ENCODE assay signal across 23 cellular contexts in genomic region chr6:43211960-43212359, GRCh38. TPM values are rescaled to one million over a fixed set of nuclear protein-coding genes. Genes with fewer than 3 reads are reported as not detected.
DNase-seq lines count a peak whose midpoint lies in the region; ATAC-seq and TF ChIP-seq lines count a peak whose summit lies in the region.
"Had no signal": no experiment of that assay in that cellular context is flagged by ENCODE, and none has a peak within 500 bp of the region (broad histone marks: within the 10 kb centered on the region; RNA-seq: fewer than 3 reads in every experiment).

No MANE protein-coding gene starts in this region.

- POLR2A ChIA-PET in WTC11 (lab: Charles Lee) = no interaction called here

- no peaks in the 10 kb centered on the region for H3K4me1 ChIP-seq in hepatocyte (ENCODE audit: insufficient read depth)
- H3K4me1 ChIP-seq in thyroid gland = peaks cover under 1% of the 10 kb centered on the region in 2 donors

- H3K27me3 Mint-ChIP-seq in activated T-cell treated with anti-CD3 and anti-CD28 coated beads, Interleukin-2, amount 50 U/mL, for 72 hours (ENCODE audit: low read depth) = no peaks in the 10 kb centered on the region
- H3K27me3 Mint-ChIP-seq in WTC11 (ENCODE audit: low read depth) = no peaks in the 10 kb centered on the region
- H3K27me3 Mint-ChIP-seq: central memory CD8-positive, alpha-beta T cell; memory B cell; naive thymus-derived CD4-positive, alpha-beta T cell had no signal

- H3K27me3 ChIP-seq in hepatocyte (no peaks in the 10 kb centered on the region), thyroid gland (no peaks in the 10 kb centered on the region)

- WGBS in hepatocyte (ENCODE audit: low lambda C conversion rate, missing lambda C conversion rate) = 74% methylated on average over 1 of the region's 1 CpG
- 79 to 92% methylated on average over 1 of the region's 1 CpG for WGBS in thyroid gland, 2 donors

- H3K79me2 ChIP-seq in hepatocyte = no peaks in the 10 kb centered on the region

- no peaks in the 10 kb centered on the region for H3K36me3 ChIP-seq in hepatocyte (replicated peaks; ENCODE audit: insufficient read depth, low read depth)
- peaks cover 6 to 8% of the 10 kb centered on the region in 2 donors for H3K36me3 ChIP-seq in thyroid gland

- H3K9me2 ChIP-seq in hepatocyte (replicated peaks; ENCODE audit: insufficient read depth) = no peaks in the 10 kb centered on the region

- no peak overlapping the region for H2AFZ ChIP-seq in hepatocyte

- H4K20me1 ChIP-seq in hepatocyte (ENCODE audit: insufficient read depth, poor library complexity, severe bottlenecking) = no peaks in the 10 kb centered on the region

- no peak overlapping the region for H3K4me3 ChIP-seq in hepatocyte
- no peak overlapping the region for H3K4me3 ChIP-seq in thyroid gland (replicated peaks in 1 of 3)

- peak overlapping the region; percentile 12 for H3K27ac Mint-ChIP-seq in activated T-cell treated with anti-CD3 and anti-CD28 coated beads, Interleukin-2, amount 50 U/mL, for 72 hours
- no peak overlapping the region for H3K27ac Mint-ChIP-seq in WTC11
- H3K27ac Mint-ChIP-seq: HFFc6, memory B cell had no signal

- H3K27ac ChIP-seq in hepatocyte (no peak overlapping the region), thyroid gland (no peak overlapping the region)

- H3K9me3 Mint-ChIP-seq in activated T-cell treated with anti-CD3 and anti-CD28 coated beads, Interleukin-2, amount 50 U/mL, for 72 hours = no peaks in the 10 kb centered on the region
- no peaks in the 10 kb centered on the region for H3K9me3 Mint-ChIP-seq in WTC11
- H3K9me3 Mint-ChIP-seq: central memory CD8-positive, alpha-beta T cell; HFFc6; memory B cell; naive thymus-derived CD4-positive, alpha-beta T cell had no signal

- H3K4me2 ChIP-seq in hepatocyte = no peak overlapping the region

- no peaks in the 10 kb centered on the region for H3K9me3 ChIP-seq in hepatocyte (ENCODE audit: low read depth)
- H3K9me3 ChIP-seq in thyroid gland = no peaks in the 10 kb centered on the region

- no peak for ATAC-seq in activated T-cell treated with anti-CD3 and anti-CD28 coated beads, Interleukin-2, amount 50 U/mL, for 72 hours (replicated peaks in 1 of 2)
- ATAC-seq in WTC11 (peak; percentile 57), HG03460 (IDR thresholded peaks at IDR 0.05; ENCODE audit: unreplicated experiment) (no peak)
- ATAC-seq: naive thymus-derived CD4-positive, alpha-beta T cell had no signal

- intact Hi-C loops in thyroid gland (cut with DNase I) = no loop called here

- H3K4me1 Mint-ChIP-seq in activated T-cell treated with anti-CD3 and anti-CD28 coated beads, Interleukin-2, amount 50 U/mL, for 72 hours (ENCODE audit: low read depth) = no peaks in the 10 kb centered on the region
- H3K4me1 Mint-ChIP-seq in WTC11 = 0 out of 2 replicates have a peak, but pooled peaks cover 2% of the 10 kb centered on the region
- H3K4me1 Mint-ChIP-seq: CD14-positive monocyte; central memory CD8-positive, alpha-beta T cell; memory B cell had no signal

- H3K36me3 Mint-ChIP-seq in activated T-cell treated with anti-CD3 and anti-CD28 coated beads, Interleukin-2, amount 50 U/mL, for 72 hours (ENCODE audit: insufficient read depth in 2 of 2) = no peaks in the 10 kb centered on the region
- H3K36me3 Mint-ChIP-seq in WTC11 = no peaks in the 10 kb centered on the region

- CTCF ChIA-PET in WTC11 (lab: Charles Lee) = no interaction called here

- TF ChIP-seq CTCF in WTC11 (IDR thresholded peaks at IDR 0.05) (no peak), hepatocyte (IDR thresholded peaks at IDR 0.05; ENCODE audit: poor library complexity) (peak; percentile 11), thyroid gland (IDR thresholded peaks at IDR 0.05) (no peak)

- no peak for TF ChIP-seq POLR2A in thyroid gland (IDR thresholded peaks at IDR 0.05)

- no peak overlapping the region for H3K4me3 Mint-ChIP-seq in activated T-cell treated with anti-CD3 and anti-CD28 coated beads, Interleukin-2, amount 50 U/mL, for 72 hours
- H3K4me3 Mint-ChIP-seq in WTC11 = no peak overlapping the region
- H3K4me3 Mint-ChIP-seq: CD14-positive monocyte; central memory CD8-positive, alpha-beta T cell; HFFc6; memory B cell; naive thymus-derived CD4-positive, alpha-beta T cell had no signal

- no peak for DNase-seq in activated T-cell treated with anti-CD3 and anti-CD28 coated beads, Interleukin-2, amount 50 U/mL, for 72 hours
- no peak for DNase-seq in activated T-cell treated with anti-CD3 and anti-CD28 coated beads, Interleukin-2, amount 50 U/mL, for 48 hours
- DNase-seq in WTC11 (ENCODE audit: low spot score) (no peak), hepatocyte (ENCODE audit: low spot score) (no peak), NCI-H2227 treated with DMSO at 0.1 percent for 48 hours (lab: John Stamatoyannopoulos, UW) (no peak), thyroid gland (no peak)
- DNase-seq in stimulated activated CD4-positive, alpha-beta T cell treated with anti-CD3 and anti-CD28 coated beads, Interleukin-1b, Interleukin-23, amount 100 ng/mL, for 48 hours = no peak
- DNase-seq: activated CD4-positive, alpha-beta T cell treated with anti-CD3 and anti-CD28 coated beads, Interleukin-2, amount 50 U/mL, for 1 hour; activated gamma-delta T cell treated with Interleukin-2 at 50 U/mL for 16 hours; amniotic stem cell; GDM1; HFFc6; KG1; naive thymus-derived CD4-positive, alpha-beta T cell; NCI-H2029; Right ventricle myocardium superior; small intestine; stimulated activated CD4-positive, alpha-beta T cell treated with anti-CD3 and anti-CD28 coated beads, Interleukin-4, amount 100 ng/mL, for 4 hours had no signal

TF ChIP-seq in WTC11, 78 proteins besides CTCF, POLR2A, EP300 and RAD21:
- TF ChIP-seq ETV6 (CRISPR knock-in tag; IDR thresholded peaks at IDR 0.05) (no peak), TEAD4 (CRISPR knock-in tag; IDR thresholded peaks at IDR 0.05) (no peak), EMX1 (CRISPR knock-in tag; IDR thresholded peaks at IDR 0.05) (no peak), NR1H2 (CRISPR knock-in tag; IDR thresholded peaks at IDR 0.05) (no peak)

RNA-seq across cellular contexts. Expression of gene DNPH1, which starts 17.3 kb away (rescaled TPM):
- 10 to 100 TPM; 38.3 to 42.3 TPM for total RNA-seq in activated T-cell treated with anti-CD3 and anti-CD28 coated beads, Interleukin-2, amount 50 U/mL, for 72 hours
- 48.4 to 56.4 TPM (median 55.4 TPM) in 3 replicates for total RNA-seq in WTC11 (2021)
- 105 and 124 TPM in 2 replicates for total RNA-seq in hepatocyte
- 136 and 153 TPM in 2 replicates for polyA plus RNA-seq in hepatocyte
- 100 to 1,000 TPM in 1 of 4 donors, 10 to 100 TPM in 3; 33.1 to 122 (median 84.1) TPM for total RNA-seq in thyroid gland

RNA-seq across cellular contexts. Expression of gene CUL9, which starts 30.0 kb away (rescaled TPM):
- 10 to 100 TPM; 60.7 to 62.0 TPM for total RNA-seq in activated T-cell treated with anti-CD3 and anti-CD28 coated beads, Interleukin-2, amount 50 U/mL, for 72 hours
- total RNA-seq in WTC11 (2021) (15.2 to 20.5 TPM (median 19.2 TPM) in 3 replicates), hepatocyte (13.4 and 26.2 TPM in 2 replicates), thyroid gland (10 to 100 TPM; 39.7 to 63.3 (median 59.0) TPM)
- polyA plus RNA-seq in hepatocyte = 20.1 and 22.3 TPM in 2 replicates

RNA-seq across cellular contexts. Expression of gene TTBK1, which starts 31.3 kb away (rescaled TPM):
- total RNA-seq in activated T-cell treated with anti-CD3 and anti-CD28 coated beads, Interleukin-2, amount 50 U/mL, for 72 hours = 1 to 10 TPM; 1.1 to 1.2 TPM
- 0.66 to 0.78 TPM (median 0.68 TPM) in 3 replicates for total RNA-seq in WTC11 (2021)
- 0.36 and 1.1 TPM in 2 replicates for total RNA-seq in hepatocyte
- polyA plus RNA-seq in hepatocyte = 0.34 and 0.52 TPM in 2 replicates
- under 1 TPM in 2 of 4 donors, not detected in 2; 0.11 to 0.15 TPM for total RNA-seq in thyroid gland
- total RNA-seq: HFFc6, NCI-H460 had no signal
- polyA plus RNA-seq: CD14-positive monocyte; naive thymus-derived CD4-positive, alpha-beta T cell had no signal

RNA-seq across cellular contexts. Expression of gene SRF, which starts 40.9 kb away (rescaled TPM):
- 10 to 100 TPM; 44.2 to 46.1 TPM for total RNA-seq in activated T-cell treated with anti-CD3 and anti-CD28 coated beads, Interleukin-2, amount 50 U/mL, for 72 hours
- total RNA-seq in WTC11 (2021) = 43.9 to 46.2 TPM (median 45.3 TPM) in 3 replicates
- 19.1 and 22.0 TPM in 2 replicates for total RNA-seq in hepatocyte
- polyA plus RNA-seq in hepatocyte = 7.4 and 9.3 TPM in 2 replicates
- total RNA-seq in thyroid gland = 10 to 100 TPM; 21.5 to 34.1 (median 22.6) TPM
